Comparison of ENCODE assay signal across 8 cellular contexts in genomic region chr15:88911766-88912118, GRCh38. TPM values are rescaled to one million over a fixed set of nuclear protein-coding genes. Genes with fewer than 3 reads are reported as not detected.
DNase-seq lines count a peak whose midpoint lies in the region; ATAC-seq, FAIRE-seq and TF ChIP-seq lines count a peak whose summit lies in the region.

No MANE protein-coding gene starts in this region.

- ATAC-seq in HG02852 (IDR thresholded peaks at IDR 0.05; ENCODE audit: unreplicated experiment): no peak
- ATAC-seq in HG03135 (IDR thresholded peaks at IDR 0.05; ENCODE audit: unreplicated experiment): no peak
- ATAC-seq in GM18858 (IDR thresholded peaks at IDR 0.05; ENCODE audit: unreplicated experiment): no peak

- peak; percentile 63 for DNase-seq in EH (ENCODE audit: low read depth)
- peak; percentile 30 for DNase-seq in RCC 7860 (ENCODE audit: low spot score)
- peak; percentile 65 for DNase-seq in fibroblast of villous mesenchyme (ENCODE audit: low read depth)
- peak; percentile 78 for DNase-seq in retinal pigment epithelial cell (ENCODE audit: low read depth)
- no peak for DNase-seq in activated gamma-delta T cell (lab: John Stamatoyannopoulos, UW)

- H3K4me3 ChIP-seq in fibroblast of villous mesenchyme (ENCODE audit: low read depth, low read length) (peak overlapping the region; percentile 89), retinal pigment epithelial cell (ENCODE audit: low read length) (peak overlapping the region; percentile 88)

- no peak for FAIRE-seq in RCC 7860 (lab: Jason Lieb, UNC)

- TF ChIP-seq CTCF in fibroblast of villous mesenchyme (IDR thresholded peaks at IDR 0.05; ENCODE audit: insufficient read depth, low read depth, low read length) (no peak), retinal pigment epithelial cell (conservative IDR thresholded peaks at IDR 0.05; ENCODE audit: low read depth, low read length) (peak; percentile 30)

RNA-seq across cellular contexts. Expression of gene MFGE8, which starts 1.4 kb away (rescaled TPM):
- total RNA-seq in fibroblast of villous mesenchyme: 158 and 168 TPM in 2 replicates

RNA-seq across cellular contexts. Expression of gene HAPLN3, which starts 16.4 kb away (rescaled TPM):
- 5.2 and 8.1 TPM in 2 replicates for total RNA-seq in fibroblast of villous mesenchyme
